In the genomic region with DNA sequence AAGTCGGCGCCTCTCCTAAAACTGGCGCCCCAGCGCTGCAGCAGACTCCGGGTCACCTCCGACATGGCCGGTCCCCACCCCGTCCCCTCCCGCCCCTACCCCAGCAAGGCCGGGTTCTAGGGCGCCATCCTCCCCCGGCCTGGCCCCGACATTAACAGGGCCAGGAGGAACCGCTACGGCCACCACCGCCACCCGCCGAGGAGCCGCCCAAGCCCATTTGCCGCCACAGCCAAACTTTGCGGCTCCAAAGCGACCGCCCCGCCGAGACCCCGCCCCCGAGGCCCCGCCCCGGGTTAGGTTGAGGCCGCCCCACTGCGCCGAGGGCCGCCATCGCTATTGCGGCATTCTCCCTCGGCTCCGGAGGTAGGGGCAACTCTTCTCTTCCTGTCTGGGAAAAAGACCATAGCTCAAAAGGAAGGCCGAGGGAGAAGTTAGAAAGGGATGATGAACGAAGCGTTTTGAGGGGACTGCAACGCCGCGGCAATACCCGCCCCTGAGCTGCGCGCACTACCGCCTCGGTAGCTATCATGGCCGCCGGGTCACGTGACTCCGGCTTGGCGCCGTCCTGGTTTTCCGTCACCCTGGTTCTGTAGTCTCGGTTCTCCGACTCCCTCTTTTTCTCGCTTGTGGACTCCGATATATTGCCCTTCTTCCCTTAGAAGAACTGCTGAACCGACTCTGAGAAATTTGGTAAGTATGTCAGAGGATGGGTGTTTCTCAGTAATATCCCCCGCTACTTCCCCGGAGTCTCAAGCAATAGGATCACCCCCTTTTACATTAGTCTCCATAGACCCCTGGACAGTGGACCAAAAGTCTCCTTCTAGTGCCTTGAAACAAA, we compare ENCODE assay signal across 8 cellular contexts. TPM values are rescaled to one million over a fixed set of nuclear protein-coding genes. Genes with fewer than 3 reads are reported as not detected.
DNase-seq lines count a peak whose midpoint lies in the region; ATAC-seq and FAIRE-seq lines count a peak whose summit lies in the region.

A gene with protein sequence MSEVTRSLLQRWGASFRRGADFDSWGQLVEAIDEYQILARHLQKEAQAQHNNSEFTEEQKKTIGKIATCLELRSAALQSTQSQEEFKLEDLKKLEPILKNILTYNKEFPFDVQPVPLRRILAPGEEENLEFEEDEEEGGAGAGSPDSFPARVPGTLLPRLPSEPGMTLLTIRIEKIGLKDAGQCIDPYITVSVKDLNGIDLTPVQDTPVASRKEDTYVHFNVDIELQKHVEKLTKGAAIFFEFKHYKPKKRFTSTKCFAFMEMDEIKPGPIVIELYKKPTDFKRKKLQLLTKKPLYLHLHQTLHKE (minus strand): TSS at position 239 of the 838 bp plus-strand sequence. CDS start 174 bp downstream, at position 65.
A gene with protein sequence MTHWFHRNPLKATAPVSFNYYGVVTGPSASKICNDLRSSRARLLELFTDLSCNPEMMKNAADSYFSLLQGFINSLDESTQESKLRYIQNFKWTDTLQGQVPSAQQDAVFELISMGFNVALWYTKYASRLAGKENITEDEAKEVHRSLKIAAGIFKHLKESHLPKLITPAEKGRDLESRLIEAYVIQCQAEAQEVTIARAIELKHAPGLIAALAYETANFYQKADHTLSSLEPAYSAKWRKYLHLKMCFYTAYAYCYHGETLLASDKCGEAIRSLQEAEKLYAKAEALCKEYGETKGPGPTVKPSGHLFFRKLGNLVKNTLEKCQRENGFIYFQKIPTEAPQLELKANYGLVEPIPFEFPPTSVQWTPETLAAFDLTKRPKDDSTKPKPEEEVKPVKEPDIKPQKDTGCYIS (plus strand): TSS at position 312 of the 838 bp plus-strand sequence. CDS start 3,136 bp downstream, outside the sequence.

- peak within 1 kb of the TSS; percentile 81 for H2AFZ ChIP-seq in mesenchymal stem cell (ENCODE audit: low read depth, low read length)

- DNase-seq in COLO829 (ENCODE audit: low spot score) (peak; percentile 90), HTR-8/SVneo (ENCODE audit: insufficient read length, low spot score) (peak; percentile 85), NOMO-1 treated with DMSO at 0.1 percent for 48 hours (lab: John Stamatoyannopoulos, UW; ENCODE audit: unreplicated experiment) (peak; percentile 76), mesenchymal stem cell (peak; percentile 90)
- DNase-seq in activated CD8-positive, alpha-beta memory T cell treated with anti-CD3 and anti-CD28 coated beads for 4 hours (ENCODE audit: low read depth in 2 of 2): peak; percentile 87 to 94
- DNase-seq in effector memory CD4-positive, alpha-beta T cell: peak; percentile 83 to 91 (median 90)
- DNase-seq in stimulated activated CD8-positive, alpha-beta memory T cell treated with anti-CD3 and anti-CD28 coated beads, Interleukin-12 subunit alpha, Interleukin-12 subunit beta, amount 100 ng/mL, for 4 hours (ENCODE audit: low read depth): peak; percentile 94

- peak within 1 kb of the TSS; percentile 90 for H4K91ac ChIP-seq in mesenchymal stem cell (ENCODE audit: low read length)

- peak within 1 kb of the TSS in 1 of 2 experiments; percentile 99 for H3K23ac ChIP-seq in mesenchymal stem cell (ENCODE audit: low read length in 2 of 2)

- ATAC-seq in GM21381 (IDR thresholded peaks at IDR 0.05; ENCODE audit: unreplicated experiment): peak; percentile 80

- H3K4me2 ChIP-seq in mesenchymal stem cell (ENCODE audit: low read length, poor library complexity, severe bottlenecking): peak within 1 kb of the TSS; percentile 80

- peak within 1 kb of the TSS; percentile 54 for H2BK5ac ChIP-seq in mesenchymal stem cell (ENCODE audit: low read depth, low read length, poor library complexity, severe bottlenecking)

- H4K8ac ChIP-seq in mesenchymal stem cell (ENCODE audit: low read length): peak within 1 kb of the TSS; percentile 95

- H2AK5ac ChIP-seq in mesenchymal stem cell (ENCODE audit: low read length, severe bottlenecking): peak within 1 kb of the TSS; percentile 57

- FAIRE-seq in HTR-8/SVneo (lab: Jason Lieb, UNC): no peak

- peak within 1 kb of the TSS; percentile 99 for H3K9ac ChIP-seq in mesenchymal stem cell (ENCODE audit: low read length)

- H2BK120ac ChIP-seq in mesenchymal stem cell (ENCODE audit: low read depth, low read length): peak within 1 kb of the TSS; percentile 94

- H3K4me1 ChIP-seq in effector memory CD4-positive, alpha-beta T cell (ENCODE audit: control insufficient read depth, insufficient read depth, low read length, poor library complexity, severe bottlenecking): peaks cover 6% of the 10 kb centered on the region
- H3K4me1 ChIP-seq in mesenchymal stem cell (ENCODE audit: control insufficient read depth, insufficient read depth, low read depth, low read length): peaks cover 2% of the 10 kb centered on the region

- peak within 1 kb of the TSS; percentile 88 for H3K4me3 ChIP-seq in effector memory CD4-positive, alpha-beta T cell (ENCODE audit: insufficient read depth, low read depth, low read length, poor library complexity, severe bottlenecking)
- H3K4me3 ChIP-seq in mesenchymal stem cell (ENCODE audit: insufficient read depth in 1 of 2, low read depth in 1 of 2, low read length in 2 of 2): peak within 1 kb of the TSS; percentile 81 to 98

- H3K36me3 ChIP-seq in effector memory CD4-positive, alpha-beta T cell (ENCODE audit: control insufficient read depth, insufficient read depth, low read length): peaks cover 9% of the 10 kb centered on the region
- H3K36me3 ChIP-seq in mesenchymal stem cell (ENCODE audit: control insufficient read depth in 1 of 2, insufficient read depth in 2 of 2, low read depth in 1 of 2, low read length in 2 of 2): peaks cover 3 to 39% of the 10 kb centered on the region in 2 experiments

- peak within 1 kb of the TSS; percentile 99 for H3K27ac ChIP-seq in effector memory CD4-positive, alpha-beta T cell (ENCODE audit: insufficient read depth, low read length, poor library complexity, severe bottlenecking)
- peak within 1 kb of the TSS; percentile 97 for H3K27ac ChIP-seq in mesenchymal stem cell (ENCODE audit: low read length, poor library complexity, severe bottlenecking)

- peak within 1 kb of the TSS; percentile 94 to 96 for H3K18ac ChIP-seq in mesenchymal stem cell (ENCODE audit: low read depth in 1 of 2, low read length in 2 of 2)

- peak within 1 kb of the TSS; percentile 83 for H2BK15ac ChIP-seq in mesenchymal stem cell (ENCODE audit: low read depth, poor library complexity, severe bottlenecking)

- H3K9me3 ChIP-seq in effector memory CD4-positive, alpha-beta T cell (ENCODE audit: control insufficient read depth, low read length): no peaks in the 10 kb centered on the region
- H3K9me3 ChIP-seq in mesenchymal stem cell (ENCODE audit: control insufficient read depth, low read length): no peaks in the 10 kb centered on the region

- peak within 1 kb of the TSS; percentile 88 to 90 for H3K4ac ChIP-seq in mesenchymal stem cell (ENCODE audit: low read depth in 1 of 2, low read length in 2 of 2)

- peak within 1 kb of the TSS in 1 of 2 experiments; percentile 52 for H2BK12ac ChIP-seq in mesenchymal stem cell (ENCODE audit: low read length in 2 of 2)

- H3K14ac ChIP-seq in mesenchymal stem cell (ENCODE audit: low read length in 2 of 2): peak within 1 kb of the TSS in 1 of 2 experiments; percentile 72

- peaks cover 5% of the 10 kb centered on the region for H3K79me1 ChIP-seq in mesenchymal stem cell (replicated peaks; ENCODE audit: low read length, poor library complexity, severe bottlenecking)

- under 1% methylated on average over 39 of the region's 62 CpGs for WGBS in mesenchymal stem cell

- no peaks in the 10 kb centered on the region for H3K27me3 ChIP-seq in effector memory CD4-positive, alpha-beta T cell (replicated peaks; ENCODE audit: control insufficient read depth, insufficient read depth, low read length, poor library complexity, severe bottlenecking)
- no peaks in the 10 kb centered on the region for H3K27me3 ChIP-seq in mesenchymal stem cell (ENCODE audit: control insufficient read depth in 1 of 2, insufficient read depth in 1 of 2, low read length in 2 of 2)

RNA-seq across cellular contexts. Expression of the first gene that starts in this region (rescaled TPM):
- polyA plus RNA-seq in mesenchymal stem cell (2013, experiment 1 of 2): 72.0 TPM
- polyA plus RNA-seq in mesenchymal stem cell (2013, experiment 2 of 2): 73.7 TPM

RNA-seq across cellular contexts. Expression of the second gene that starts in this region (rescaled TPM):
- 20.9 TPM for polyA plus RNA-seq in mesenchymal stem cell (2013, experiment 1 of 2)
- polyA plus RNA-seq in mesenchymal stem cell (2013, experiment 2 of 2): 20.7 TPM

Comparison
In these comparisons a context has a peak if more than half of its experiments do, and no peak if none do; other contexts are left out.
1. Peak in every context shown above with its lines: DNase-seq, ATAC-seq, H3K4me3 ChIP-seq and H3K27ac ChIP-seq.